Comparison of ENCODE assay signal across 23 cellular contexts in genomic region chr6:118500130-118501015, GRCh38. TPM values are rescaled to one million over a fixed set of nuclear protein-coding genes. Genes with fewer than 3 reads are reported as not detected.
"Had no signal": no experiment of that assay in that cellular context is flagged by ENCODE, and none has a peak within 500 bp of the region (broad histone marks: within the 10 kb centered on the region; RNA-seq: fewer than 3 reads in every experiment).

No MANE protein-coding gene starts in this region.

- H3K27me3 ChIP-seq: adrenal gland, esophagus squamous epithelium, transverse colon, uterus had no signal

- DNase-seq: activated CD4-positive, alpha-beta T cell treated with anti-CD3 and anti-CD28 coated beads for 36 hours; activated CD4-positive, alpha-beta T cell treated with anti-CD3 and anti-CD28 coated beads, Interleukin-2, amount 50 U/mL, for 48 hours; activated gamma-delta T cell; adrenal gland; effector CD8-positive, alpha-beta T cell; esophagus squamous epithelium; foreskin melanocyte; glutamatergic neuron; hypothalamus; islet precursor cell; left colon; lower lobe of right lung; stimulated activated naive CD8-positive, alpha-beta T cell treated with anti-CD3 and anti-CD28 coated beads, Interleukin-15, Interleukin-2, amounts not matched to agents 100 U/mL and 50 U/mL, for 24 hours; transverse colon; uterus had no signal

- H2AFZ ChIP-seq: parathyroid adenoma had no signal

- H3K4me3 ChIP-seq: adrenal gland, esophagus squamous epithelium, lower lobe of right lung, transverse colon, uterus had no signal

- H3K27me3 Mint-ChIP-seq: activated CD4-positive, alpha-beta T cell treated with anti-CD3 and anti-CD28 coated beads for 36 hours; activated naive CD4-positive, alpha-beta T cell treated with anti-CD3 and anti-CD28 coated beads, Interleukin-2, amount 50 U/mL, for 24 hours; dendritic cell treated with granulocyte-macrophage colony-stimulating factor and Interleukin-4, amounts not matched to agents 40 ng/mL and 50 ng/mL, for 4 days; natural killer cell treated with Interleukin-12 subunit alpha and Interleukin-12 subunit beta and Interleukin-15 and Interleukin-18, amount 100 ng/mL, for 72 hours had no signal

- H3K9me3 ChIP-seq: esophagus squamous epithelium, lower lobe of right lung, transverse colon, uterus had no signal

- H3K9ac ChIP-seq: parathyroid adenoma had no signal

- ATAC-seq: activated CD4-positive, alpha-beta T cell treated with anti-CD3 and anti-CD28 coated beads for 36 hours; left colon; stimulated activated naive CD8-positive, alpha-beta T cell treated with anti-CD3 and anti-CD28 coated beads, Interleukin-15, Interleukin-2, amounts not matched to agents 100 U/mL and 50 U/mL, for 24 hours; WTC11 had no signal

- H3K4me1 ChIP-seq: adrenal gland, esophagus squamous epithelium, lower lobe of right lung, parathyroid adenoma, transverse colon, uterus had no signal

- H3K27ac ChIP-seq: adrenal gland, esophagus squamous epithelium, lower lobe of right lung, parathyroid adenoma, transverse colon had no signal

- H3K9me3 Mint-ChIP-seq: activated naive CD4-positive, alpha-beta T cell treated with anti-CD3 and anti-CD28 coated beads, Interleukin-2, amount 50 U/mL, for 24 hours; natural killer cell treated with Interleukin-12 subunit alpha and Interleukin-12 subunit beta and Interleukin-15 and Interleukin-18, amount 100 ng/mL, for 72 hours had no signal

- H3K4me1 Mint-ChIP-seq: WTC11 had no signal

- H3K4me3 Mint-ChIP-seq: activated CD4-positive, alpha-beta T cell treated with anti-CD3 and anti-CD28 coated beads for 36 hours; activated naive CD4-positive, alpha-beta T cell treated with anti-CD3 and anti-CD28 coated beads, Interleukin-2, amount 50 U/mL, for 24 hours; dendritic cell treated with granulocyte-macrophage colony-stimulating factor and Interleukin-4, amounts not matched to agents 40 ng/mL and 50 ng/mL, for 4 days; mesothelial cell of epicardium; natural killer cell treated with Interleukin-12 subunit alpha and Interleukin-12 subunit beta and Interleukin-15 and Interleukin-18, amount 100 ng/mL, for 72 hours; WTC11 had no signal

- H3K36me3 ChIP-seq: adrenal gland, lower lobe of right lung, transverse colon, uterus had no signal

- H3K27ac Mint-ChIP-seq: activated CD4-positive, alpha-beta T cell treated with anti-CD3 and anti-CD28 coated beads for 36 hours; activated naive CD4-positive, alpha-beta T cell treated with anti-CD3 and anti-CD28 coated beads, Interleukin-2, amount 50 U/mL, for 24 hours; dendritic cell treated with granulocyte-macrophage colony-stimulating factor and Interleukin-4, amounts not matched to agents 40 ng/mL and 50 ng/mL, for 4 days; mesothelial cell of epicardium; natural killer cell treated with Interleukin-12 subunit alpha and Interleukin-12 subunit beta and Interleukin-15 and Interleukin-18, amount 100 ng/mL, for 72 hours; WTC11 had no signal

RNA-seq across cellular contexts. Expression of gene PLN, which starts 47.7 kb away (rescaled TPM):
- total RNA-seq: activated CD4-positive, alpha-beta T cell treated with anti-CD3 and anti-CD28 coated beads for 36 hours; bronchial epithelial cell; chondrocyte; natural killer cell treated with Interleukin-12 subunit alpha and Interleukin-12 subunit beta and Interleukin-15 and Interleukin-18, amount 100 ng/mL, for 72 hours; WTC11 had no signal
